In genomic region chr14:50666772-50667490, GRCh38 we compare ENCODE assay signal across 8 cellular contexts. TPM values are rescaled to one million over a fixed set of nuclear protein-coding genes. Genes with fewer than 3 reads are reported as not detected.
DNase-seq lines count a peak whose midpoint lies in the region; ATAC-seq, FAIRE-seq and TF ChIP-seq lines count a peak whose summit lies in the region.

No MANE protein-coding gene starts in this region.

- H3K27me3 ChIP-seq in PC-3 (ENCODE audit: low read length) = no peaks in the 10 kb centered on the region
- H3K27me3 ChIP-seq in K562 (ENCODE audit: control insufficient read depth in 2 of 2, insufficient read depth in 2 of 2, low read length in 2 of 2) = no peaks in the 10 kb centered on the region
- no peaks in the 10 kb centered on the region for H3K27me3 ChIP-seq in smooth muscle cell (ENCODE audit: low read depth)

- H3K27ac ChIP-seq in PC-3 (ENCODE audit: low read length) (peak overlapping the region; percentile 75; the same call in 1 of the 2 replicates), K562 (ENCODE audit: extremely low read depth, low read depth, low read length) (peak overlapping the region; percentile 83), smooth muscle cell (ENCODE audit: low read depth) (peak overlapping the region; percentile 78)

- TF ChIP-seq CTCF in PC-3 (conservative IDR thresholded peaks at IDR 0.05; ENCODE audit: low read depth, low read length) = no peak
- TF ChIP-seq CTCF in K562 (IDR thresholded peaks at IDR 0.05 in 2 of 3, conservative IDR thresholded peaks at IDR 0.05 in 1 of 3; ENCODE audit: insufficient read depth in 2 of 3, low read depth in 1 of 3, low read length in 3 of 3) = no peak
- no peak for TF ChIP-seq CTCF in smooth muscle cell (IDR thresholded peaks at IDR 0.05; ENCODE audit: borderline replicate concordance, insufficient read depth, poor library complexity, severe bottlenecking)

- H3K4me1 ChIP-seq in PC-3 (ENCODE audit: insufficient read depth, low read length) = peaks cover 21% of the 10 kb centered on the region
- peaks cover 0 to 2% of the 10 kb centered on the region in 2 experiments; a peak in 3 of 5 replicates for H3K4me1 ChIP-seq in K562 (replicated peaks in 1 of 2; ENCODE audit: control insufficient read depth in 2 of 2, insufficient read depth in 2 of 2, low read length in 2 of 2)
- peaks cover 22% of the 10 kb centered on the region for H3K4me1 ChIP-seq in smooth muscle cell (ENCODE audit: low read depth)

- H4K20me1 ChIP-seq in PC-3 (ENCODE audit: low read length) = peaks cover 24% of the 10 kb centered on the region
- no peaks in the 10 kb centered on the region for H4K20me1 ChIP-seq in K562 (replicated peaks; ENCODE audit: control insufficient read depth, insufficient read depth, low read length)
- H4K20me1 ChIP-seq in smooth muscle cell (ENCODE audit: low read depth) = peaks cover 20% of the 10 kb centered on the region

- H3K9ac ChIP-seq in PC-3 (ENCODE audit: low read length) (peak overlapping the region; percentile 88), K562 (ENCODE audit: insufficient read depth in 1 of 2, low read depth in 2 of 2, low read length in 2 of 2) (peak overlapping the region; percentile 70 to 93), smooth muscle cell (ENCODE audit: low read depth) (peak overlapping the region; percentile 92)

- TF ChIP-seq EP300 in K562 (IDR thresholded peaks at IDR 0.05; ENCODE audit: low read length) = no peak

- POLR2A ChIA-PET in PC-3 (lab: Charles Lee; ENCODE audit: unreplicated experiment) (interaction anchor here (0.5 to 1.0 kb wide), 7 partner anchors 96 to 357 kb away, joined by 4 to 41 read pairs (median 11); no protein-coding TSS in a partner anchor), K562 (lab: Yijun Ruan, JAX) (interaction anchor here (0.8 to 1.2 kb wide), 2 partner anchors 48 to 65 kb away, joined by 3 read pairs; no protein-coding TSS in a partner anchor)

- no peaks in the 10 kb centered on the region for H3F3A ChIP-seq in PC-3 (ENCODE audit: low read length, unreplicated experiment)
- H3F3A ChIP-seq in smooth muscle cell (ENCODE audit: low read depth) = peaks cover 5% of the 10 kb centered on the region

- no peak for TF ChIP-seq RAD21 in K562 (CRISPR knock-in tag; conservative IDR thresholded peaks at IDR 0.05 in 1 of 2, IDR thresholded peaks at IDR 0.05 in 1 of 2)

- FAIRE-seq in K562 (lab: Jason Lieb, UNC) = no peak

- no peak for TF ChIP-seq POLR2A in K562 (conservative IDR thresholded peaks at IDR 0.05)

- peak overlapping the region; percentile 91 for H3K4me2 ChIP-seq in PC-3 (ENCODE audit: low read length)
- peak overlapping the region; percentile 88 for H3K4me2 ChIP-seq in K562 (ENCODE audit: insufficient read depth, low read length)
- peak overlapping the region; percentile 89 for H3K4me2 ChIP-seq in smooth muscle cell

- H3K36me3 ChIP-seq in PC-3 (ENCODE audit: low read depth, low read length) (no peaks in the 10 kb centered on the region; the same call in none of the 2 replicates), K562 (ENCODE audit: control insufficient read depth, insufficient read depth, low read length) (peaks cover 13% of the 10 kb centered on the region; the same call in 2 of the 3 replicates), smooth muscle cell (ENCODE audit: low read depth) (no peaks in the 10 kb centered on the region)

- H3K9me3 ChIP-seq in PC-3 (ENCODE audit: low read length) = no peaks in the 10 kb centered on the region
- no peaks in the 10 kb centered on the region for H3K9me3 ChIP-seq in K562 (replicated peaks; ENCODE audit: control insufficient read depth, insufficient read depth, low read depth, low read length)
- no peaks in the 10 kb centered on the region for H3K9me3 ChIP-seq in smooth muscle cell (replicated peaks; ENCODE audit: low read depth)

- H2AFZ ChIP-seq in PC-3 (ENCODE audit: low read length) (peak overlapping the region; percentile 90), K562 (ENCODE audit: low read depth, low read length) (0 out of 2 replicates have a peak overlapping the region, but pooled peaks have one; percentile 32), smooth muscle cell (ENCODE audit: low read depth) (peak overlapping the region; percentile 92)

- BruUV-seq in PC-3 (replicated peaks; lab: Mats Ljungman, UMichigan) (TSS peak; percentile 36), K562 (replicated peaks; lab: Mats Ljungman, UMichigan) (TSS peak; percentile 30)

- CTCF ChIA-PET in PC-3 (lab: Charles Lee) = interaction anchor here (0.6 to 1.1 kb wide), 6 partner anchors 67 to 135 kb away, joined by 3 to 22 read pairs (median 4); no protein-coding TSS in a partner anchor
- CTCF ChIA-PET in K562 (lab: Yijun Ruan, JAX; ENCODE audit: low intra/inter-chr PET ratio) = interaction anchor here (0.6 to 0.7 kb wide), 3 partner anchors 647 to 1047 kb away, joined by 3 read pairs; partner anchors contain the start of gene RPL36AL

- H3K9me1 ChIP-seq in K562 (ENCODE audit: control insufficient read depth, insufficient read depth, low read length) = no peaks in the 10 kb centered on the region

- 1% methylated on average over 15 of the region's 15 CpGs for WGBS in K562 (ENCODE audit: insufficient coverage, low coverage, missing lambda C conversion rate)
- 3% methylated on average over 15 of the region's 15 CpGs for WGBS in smooth muscle cell (ENCODE audit: low lambda C conversion rate)

- H3K4me3 ChIP-seq in PC-3 (ENCODE audit: low read length) (peak overlapping the region; percentile 95), K562 (peak overlapping the region; percentile 71), smooth muscle cell (peak overlapping the region; percentile 95)

- H3K79me2 ChIP-seq in PC-3 (ENCODE audit: low read length) = peaks cover 51% of the 10 kb centered on the region
- H3K79me2 ChIP-seq in K562 (ENCODE audit: control insufficient read depth, insufficient read depth, low read length) = peaks cover 52% of the 10 kb centered on the region
- H3K79me2 ChIP-seq in smooth muscle cell (ENCODE audit: low read depth) = peaks cover 42% of the 10 kb centered on the region

- ATAC-seq in GM19372 (IDR thresholded peaks at IDR 0.05; ENCODE audit: low read depth, unreplicated experiment) (peak; percentile 15), PC-3 (peak; percentile 52), K562 (peak; percentile 48), HG03025 (IDR thresholded peaks at IDR 0.05; ENCODE audit: low FRiP score, unreplicated experiment) (no peak)

- intact Hi-C loops in PC-3 (cut with micrococcal nuclease) = loop anchor here (1.0 to 5.0 kb wide), 5 partner anchors 9 to 125 kb away; no protein-coding TSS in a partner anchor
- intact Hi-C loops in K562 (cut with micrococcal nuclease) = no loop called here

- in situ Hi-C loops in K562 (cut with MboI) (no loop called here), ACHN (cut with HindIII; ENCODE audit: low pct_ligation_motif_present, low pct_unique_long_range_greater_than_20kb, low sequenced_read_pairs) (no loop called here)

- no peaks in the 10 kb centered on the region for H3K9me2 ChIP-seq in PC-3 (replicated peaks; ENCODE audit: low read length)

- DNase-seq in Ammon's horn (ENCODE audit: low spot score) (peak; percentile 27), PC-3 (peak; percentile 82), K562 (ENCODE audit: extremely low read depth in 1 of 4, low spot score in 3 of 4) (peak in 2 of 4 experiments; percentile 16 to 62), iPS-NIHi11 (ENCODE audit: low spot score) (peak; percentile 34), smooth muscle cell (lab: John Stamatoyannopoulos, UW; ENCODE audit: unreplicated experiment) (no peak), ACHN (no peak)

TF ChIP-seq in K562, 482 proteins besides CTCF, POLR2A, EP300 and RAD21:
- TF ChIP-seq SIN3A (IDR thresholded peaks at IDR 0.05; ENCODE audit: borderline replicate concordance in 2 of 2, control insufficient read depth in 1 of 2, low read depth in 2 of 2, low read length in 2 of 2) (no peak; a peak in 1 of 4 replicates), CHD1 (IDR thresholded peaks at IDR 0.05; ENCODE audit: low read length) (peak; percentile 7), MEIS2 (IDR thresholded peaks at IDR 0.05; ENCODE audit: partially characterized antibody) (peak; percentile 74), RBM17 (IDR thresholded peaks at IDR 0.05; ENCODE audit: borderline replicate concordance, low read depth, low read length) (no peak), PKNOX1 (IDR thresholded peaks at IDR 0.05) (0 out of 2 replicates have a peak, but pooled peaks have one; percentile 41), CEBPB (tag; IDR thresholded peaks at IDR 0.05) (0 out of 2 replicates have a peak, but pooled peaks have one; percentile 33)

RNA-seq across cellular contexts. Expression of gene SAV1, which starts 1.2 kb away (rescaled TPM):
- total RNA-seq in PC-3 (2014; rRNA removed) (66.2 and 87.1 TPM in 2 replicates), K562 (2014; rRNA removed) (14.8 and 17.6 TPM in 2 replicates), K562 (2014; rRNA removed; fragmentation: Illumina TruSeq; extraction: Trizol) (17.5 and 20.7 TPM in 2 replicates), K562 (2015; rRNA removed; fragmentation: Illumina TruSeq; extraction: Trizol) (11.5 and 13.4 TPM in 2 replicates), K562 (2021) (16.4 and 17.6 TPM in 2 replicates), smooth muscle cell (17.7 and 24.8 TPM in 2 replicates)
- 9.0 and 30.9 TPM in 2 replicates for total RNA-seq in K562 (2011; cell fraction: chromatin; rRNA removed; ENCODE audit: low replicate concordance)
- 4.5 and 7.2 TPM in 2 replicates for total RNA-seq in K562 (2011; cell fraction: nucleolus; rRNA removed)
- 16.2 and 30.2 TPM in 2 replicates for total RNA-seq in K562 (2011; cell fraction: nucleoplasm; rRNA removed)
- polyA plus RNA-seq in K562 (2011; rRNA removed) (9.6 and 16.1 TPM in 2 replicates), K562 (2014; fragmentation: Illumina TruSeq; extraction: Trizol) (13.9 and 18.1 TPM in 2 replicates), K562 (2014; fragmentation: Nextera tagmentation; extraction: Ambion mirVana) (1 to 10 TPM; 6.5 to 6.9 TPM), K562 (2014; rRNA removed) (13.2 and 15.3 TPM in 2 replicates), smooth muscle cell (17.7 and 18.4 TPM in 2 replicates)
- polyA plus RNA-seq in K562 (2011; cell fraction: cytosol; rRNA removed) = 3.7 and 6.0 TPM in 2 replicates
- polyA plus RNA-seq in K562 (2011; cell fraction: nucleus; rRNA removed) = 2.5 and 3.7 TPM in 2 replicates
- 13.8 and 16.4 TPM in 2 replicates for polyA plus RNA-seq in K562 (2012)
- polyA minus RNA-seq in K562 (2011; rRNA and poly(A)+ RNA removed) = 13.4 and 13.8 TPM in 2 replicates
- polyA minus RNA-seq in K562 (2011; cell fraction: cytosol; rRNA and poly(A)+ RNA removed) = 7.0 and 7.7 TPM in 2 replicates
- 4.7 and 10.2 TPM in 2 replicates for polyA minus RNA-seq in K562 (2011; cell fraction: nucleus; rRNA and poly(A)+ RNA removed)

Comparison
In these comparisons a context has a peak if more than half of its experiments do, and no peak if none do; other contexts are left out.
1. DNase-seq: peak in Ammon's horn (single experiment), PC-3 (single experiment) and iPS-NIHi11 (single experiment); none in smooth muscle cell (single experiment) and ACHN (single experiment).
2. H2AFZ ChIP-seq: peak in every context shown above with its lines; median percentile 92 in smooth muscle cell; 90 in PC-3; 32 in K562.
3. Peak in every context shown above with its lines, with median percentiles within 50 percentile points of each other: H3K27ac ChIP-seq, H3K4me2 ChIP-seq, H3K4me3 ChIP-seq and H3K9ac ChIP-seq.